ENCODE assay signal across 12 cellular contexts in the genomic region with DNA sequence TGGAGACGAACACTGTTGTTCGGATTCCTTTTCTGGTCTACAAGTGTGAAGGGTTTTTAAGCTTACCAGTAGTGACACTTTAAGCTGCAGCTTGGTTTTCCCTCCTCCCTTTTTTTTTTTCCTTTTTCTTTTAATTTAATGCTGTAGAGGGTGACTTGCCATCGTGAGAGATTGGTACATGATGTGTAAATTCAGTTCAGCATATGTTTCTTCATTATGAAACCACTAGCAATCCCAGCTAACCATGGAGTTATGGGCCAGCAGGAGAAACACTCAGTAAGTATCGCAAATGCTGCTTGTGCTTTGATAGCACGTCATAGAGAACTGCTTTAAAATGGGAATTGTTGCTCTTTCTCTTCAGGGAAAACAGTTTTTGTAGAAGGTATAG.
DNase-seq lines count a peak whose midpoint lies in the region; ATAC-seq and TF ChIP-seq lines count a peak whose summit lies in the region.
"Had no signal": no experiment of that assay in that cellular context is flagged by ENCODE, and none has a peak within 500 bp of the region (broad histone marks: within the 10 kb centered on the region; RNA-seq: fewer than 3 reads in every experiment).

No MANE protein-coding gene starts in this region.

- H3K9me3 ChIP-seq in gastroesophageal sphincter (no peaks in the 10 kb centered on the region), H9 (ENCODE audit: control insufficient read depth, low read depth, low read length) (no peaks in the 10 kb centered on the region), testis (no peaks in the 10 kb centered on the region)
- H3K9me3 ChIP-seq: ovary had no signal

- no peak overlapping the region for H3T11ph ChIP-seq in H9 (ENCODE audit: low read length)

- no peaks in the 10 kb centered on the region for H4K20me1 ChIP-seq in H9 (ENCODE audit: control insufficient read depth, insufficient read depth, insufficient read length)
- no peaks in the 10 kb centered on the region for H4K20me1 ChIP-seq in GM23338 (replicated peaks; ENCODE audit: insufficient read depth)

- H3K23ac ChIP-seq in H9 (ENCODE audit: insufficient read length, low read depth, low read length): no peak overlapping the region

- no peaks in the 10 kb centered on the region for H3K79me1 ChIP-seq in H9 (ENCODE audit: insufficient read depth, low read depth, low read length, poor library complexity, severe bottlenecking)

- H3K9ac ChIP-seq in H9 (ENCODE audit: extremely low read depth, insufficient read length, low read length): no peak overlapping the region

- no peaks in the 10 kb centered on the region for H3K36me3 ChIP-seq in gastroesophageal sphincter
- H3K36me3 ChIP-seq in GM23338 (ENCODE audit: insufficient read depth): no peaks in the 10 kb centered on the region
- H3K36me3 ChIP-seq in testis (ENCODE audit: low read depth, missing control alignments): no peaks in the 10 kb centered on the region
- H3K36me3 ChIP-seq: ovary had no signal

- H2AFZ ChIP-seq in H9 (ENCODE audit: low read length) (no peak overlapping the region), GM23338 (no peak overlapping the region)

- H3K27me3 ChIP-seq in gastroesophageal sphincter: no peaks in the 10 kb centered on the region
- H3K27me3 ChIP-seq in H9 (ENCODE audit: insufficient read depth, low read length): no peaks in the 10 kb centered on the region
- H3K27me3 ChIP-seq in GM23338 (ENCODE audit: insufficient read depth): no peaks in the 10 kb centered on the region
- H3K27me3 ChIP-seq in testis: no peaks in the 10 kb centered on the region
- H3K27me3 ChIP-seq: ovary had no signal

- intact Hi-C loops in testis (cut with DNase I; ENCODE audit: low total_unique reads): no loop called here

- H2BK20ac ChIP-seq in H9 (ENCODE audit: low read depth, low read length, poor library complexity, severe bottlenecking): no peak overlapping the region

- no peak overlapping the region for H2BK15ac ChIP-seq in H9 (ENCODE audit: low read depth, low read length)

- no peaks in the 10 kb centered on the region for H3K9me3 Mint-ChIP-seq in H9
- H3K9me3 Mint-ChIP-seq in GM23338: no peaks in the 10 kb centered on the region

- ATAC-seq in SK-N-SH treated with all-trans-retinoic acid at 6 μM for 48 hours (peak; percentile 65), gastroesophageal sphincter (no peak), GM23338 (no peak)

- H3K4me1 Mint-ChIP-seq in H9 (peaks cover 8 to 12% of the 10 kb centered on the region in 2 experiments), GM23338 (peaks cover 14% of the 10 kb centered on the region)

- no peak for DNase-seq in AG09309 (ENCODE audit: low read depth)
- peak; percentile 86 for DNase-seq in pons (ENCODE audit: low spot score)
- DNase-seq in H9: no peak
- DNase-seq in stimulated activated CD4-positive, alpha-beta T cell treated with anti-CD3 and anti-CD28 coated beads, Interleukin-2, amount 100 ng/mL, for 48 hours: no peak
- no peak for DNase-seq in GM23338 (ENCODE audit: low spot score)
- no peak for DNase-seq in testis
- DNase-seq: effector CD8-positive, alpha-beta T cell; NCI-H748 treated with DMSO at 0.1 percent for 48 hours; ovary had no signal

- no peaks in the 10 kb centered on the region for H3K9me2 ChIP-seq in GM23338 (ENCODE audit: insufficient read depth)

- H3K23me2 ChIP-seq in H9 (ENCODE audit: insufficient read length, low read depth, low read length, poor library complexity, severe bottlenecking): no peaks in the 10 kb centered on the region

- WGBS in gastroesophageal sphincter (ENCODE audit: low coverage in 1 of 2), 2 donors: 49 to 50% methylated on average over 3 to 5 of the region's 5 CpGs
- WGBS in H9 (ENCODE audit: extremely low coverage, insufficient read length, low lambda C conversion rate): no CpG with 5 or more reads among the region's 5 CpGs
- 57 to 58% methylated on average over 5 of the region's 5 CpGs for WGBS in testis, 2 donors

- no peak for TF ChIP-seq POLR2A in gastroesophageal sphincter (IDR thresholded peaks at IDR 0.05)
- no peak for TF ChIP-seq POLR2A in testis (IDR thresholded peaks at IDR 0.05)

- H2AK5ac ChIP-seq in H9 (ENCODE audit: insufficient read length, low read length): no peak overlapping the region

- H2BK12ac ChIP-seq in H9 (ENCODE audit: insufficient read length, low read depth, low read length): no peak overlapping the region

- H3K4me2 ChIP-seq in H9 (ENCODE audit: insufficient read depth, insufficient read length, low read length) (no peak overlapping the region), GM23338 (no peak overlapping the region)

- H3K27me3 Mint-ChIP-seq in H9 (ENCODE audit: low read depth): no peaks in the 10 kb centered on the region; the same call in 1 of the 2 replicates
- H3K27me3 Mint-ChIP-seq in GM23338 (ENCODE audit: insufficient read depth, low read depth, poor library complexity): no peaks in the 10 kb centered on the region
- H3K27me3 Mint-ChIP-seq: B cell had no signal

- TF ChIP-seq CTCF in AG09309 (IDR thresholded peaks at IDR 0.05; ENCODE audit: control insufficient read depth, insufficient read depth, low read depth, low read length, missing control alignments) (no peak), gastroesophageal sphincter (IDR thresholded peaks at IDR 0.05) (no peak), H9 (conservative IDR thresholded peaks at IDR 0.05) (no peak), GM23338 (conservative IDR thresholded peaks at IDR 0.05; ENCODE audit: low read depth in 2 of 2) (no peak), testis (IDR thresholded peaks at IDR 0.05) (no peak)

- no peak overlapping the region for H4K8ac ChIP-seq in H9 (replicated peaks; ENCODE audit: insufficient read length, low read depth, low read length)

- H3K27ac ChIP-seq in gastroesophageal sphincter (peak overlapping the region in 3 of 4 donors; percentile 32 to 46 (median 38)), H9 (ENCODE audit: insufficient read length, low read depth, low read length) (no peak overlapping the region), GM23338 (ENCODE audit: low read depth) (no peak overlapping the region; the same call in 1 of the 2 replicates), testis (no peak overlapping the region)
- H3K27ac ChIP-seq: ovary had no signal

- H3K4me3 ChIP-seq in AG09309 (ENCODE audit: control insufficient read depth, low read depth, low read length): peak overlapping the region; percentile 27
- peak overlapping the region in 1 of 2 donors; percentile 22 for H3K4me3 ChIP-seq in gastroesophageal sphincter
- H3K4me3 ChIP-seq in GM23338: no peak overlapping the region
- no peak overlapping the region for H3K4me3 ChIP-seq in testis
- H3K4me3 ChIP-seq: ovary had no signal

- no peak overlapping the region for H3K4me3 Mint-ChIP-seq in H9
- H3K4me3 Mint-ChIP-seq in GM23338: no peak overlapping the region
- H3K4me3 Mint-ChIP-seq: B cell had no signal

- no peak overlapping the region for H4K91ac ChIP-seq in H9 (ENCODE audit: insufficient read length, low read depth, low read length)

- H2BK120ac ChIP-seq in H9 (ENCODE audit: low read depth, low read length, poor library complexity, severe bottlenecking): no peak overlapping the region

- no peak overlapping the region for H3K14ac ChIP-seq in H9 (ENCODE audit: insufficient read depth, low read length)

- peaks cover 8 to 37% (median 16%) of the 10 kb centered on the region in 3 donors for H3K4me1 ChIP-seq in gastroesophageal sphincter
- H3K4me1 ChIP-seq in H9 (ENCODE audit: insufficient read depth, low read length): peaks cover 5% of the 10 kb centered on the region; the same call in 1 of the 2 replicates
- H3K4me1 ChIP-seq in GM23338 (ENCODE audit: insufficient read depth): peaks cover 10% of the 10 kb centered on the region
- peaks cover 4% of the 10 kb centered on the region for H3K4me1 ChIP-seq in testis

- H3K4ac ChIP-seq in H9 (ENCODE audit: low read depth, low read length): no peak overlapping the region

- no peak overlapping the region for H3K18ac ChIP-seq in H9 (ENCODE audit: insufficient read length, low read depth, low read length)

- H3K56ac ChIP-seq in H9 (ENCODE audit: insufficient read length, low read depth, low read length): no peak overlapping the region

- H4K5ac ChIP-seq in H9 (ENCODE audit: insufficient read length, low read depth, low read length): no peak overlapping the region

- no peak overlapping the region for H2BK5ac ChIP-seq in H9 (ENCODE audit: insufficient read length, low read length)

- H3F3A ChIP-seq in GM23338 (replicated peaks; ENCODE audit: low read depth): no peaks in the 10 kb centered on the region

- no peak for TF ChIP-seq EP300 in gastroesophageal sphincter (IDR thresholded peaks at IDR 0.05)

- no peaks in the 10 kb centered on the region for H3K79me2 ChIP-seq in H9 (ENCODE audit: insufficient read depth, low read length)
- H3K79me2 ChIP-seq in GM23338 (replicated peaks; ENCODE audit: insufficient read depth): no peaks in the 10 kb centered on the region

- H3K36me3 Mint-ChIP-seq in H9 (ENCODE audit: insufficient read depth in 1 of 3, low read depth in 3 of 3) (no peaks in the 10 kb centered on the region; a peak in 1 of 7 replicates), GM23338 (ENCODE audit: low read depth) (no peaks in the 10 kb centered on the region)

- H3K27ac Mint-ChIP-seq in H9: no peak overlapping the region
- no peak overlapping the region for H3K27ac Mint-ChIP-seq in GM23338
- H3K27ac Mint-ChIP-seq: B cell had no signal

TF ChIP-seq in SK-N-SH treated with all-trans-retinoic acid at 6 μM for 48 hours, 23 proteins besides CTCF, POLR2A, EP300 and RAD21:
- TF ChIP-seq ZFP30 (CRISPR knock-in tag; IDR thresholded peaks at IDR 0.05) (no peak), CSDC2 (CRISPR knock-in tag; IDR thresholded peaks at IDR 0.05) (no peak), TOX (CRISPR knock-in tag; IDR thresholded peaks at IDR 0.05; ENCODE audit: borderline replicate concordance) (no peak), ARNTL (CRISPR knock-in tag; IDR thresholded peaks at IDR 0.05; ENCODE audit: borderline replicate concordance, low read depth) (no peak), ZNF8 (CRISPR knock-in tag; IDR thresholded peaks at IDR 0.05) (no peak), BACH2 (CRISPR knock-in tag; IDR thresholded peaks at IDR 0.05; ENCODE audit: borderline replicate concordance) (no peak)
TF ChIP-seq in SK-N-SH treated with all-trans-retinoic acid at 6 μM for 48 hours: peak in this region for 0.

TF ChIP-seq in GM23338, 12 proteins besides CTCF, POLR2A, EP300 and RAD21 (continues in another document):
- TF ChIP-seq EZH2phosphoT487 (IDR thresholded peaks at IDR 0.05; ENCODE audit: unreplicated experiment): no peak

Comparison
In these comparisons a context has a peak if more than half of its experiments do, and no peak if none do; other contexts are left out.
1. H3K27ac ChIP-seq: peak in gastroesophageal sphincter (3 of 4); none in H9 (single experiment), GM23338 (single experiment) and testis (0 of 2).